Comparison of ENCODE assay signal across 8 cellular contexts in genomic region chr1:16155537-16156410, GRCh38. TPM values are rescaled to one million over a fixed set of nuclear protein-coding genes. Genes with fewer than 3 reads are reported as not detected.
DNase-seq lines count a peak whose midpoint lies in the region; ATAC-seq and TF ChIP-seq lines count a peak whose summit lies in the region.

Gene EPHA2 (minus strand): TSS chr1:16156069. CDS start chr1:16155932, 137 bp downstream.

- peaks cover 72 to 83% of the 10 kb centered on the region in 2 experiments for H3K4me1 ChIP-seq in HCT116 (ENCODE audit: control insufficient read depth in 1 of 2, insufficient read depth in 2 of 2, low read length in 2 of 2)
- H3K4me1 ChIP-seq in mucosa of descending colon (ENCODE audit: low read depth), result peaks cover 37% of the 10 kb centered on the region
- no peaks in the 10 kb centered on the region for H3K4me1 ChIP-seq in urinary bladder (ENCODE audit: insufficient read depth)

- peak; percentile 96 for TF ChIP-seq POLR2A in HCT116 (IDR thresholded peaks at IDR 0.05; ENCODE audit: borderline replicate concordance, extremely low read depth, insufficient read depth, insufficient read length)

- H3K27ac ChIP-seq in HCT116 (ENCODE audit: low read depth, low read length), result peak within 1 kb of the TSS; percentile 96
- peak within 1 kb of the TSS; percentile 83 for H3K27ac ChIP-seq in urinary bladder (ENCODE audit: low read depth)

- no TSS peak for BruUV-seq in HCT116 (replicated peaks; lab: Mats Ljungman, UMichigan)

- H3K9ac ChIP-seq in HCT116 (ENCODE audit: low read length), result peak within 1 kb of the TSS; percentile 99

- POLR2A ChIA-PET in HCT116 (lab: Charles Lee), result interaction anchor here (0.8 to 3.5 kb wide), 14 partner anchors 8 to 77 kb away, joined by 3 to 59 read pairs (median 6); no protein-coding TSS in a partner anchor

- H3K4me3 ChIP-seq in HCT116 (replicated peaks in 1 of 2; ENCODE audit: low read depth in 1 of 2, low read length in 2 of 2) (peak within 1 kb of the TSS; percentile 75 to 93), mucosa of descending colon (peak within 1 kb of the TSS; percentile 75), urinary bladder (ENCODE audit: low read depth, low read length) (peak within 1 kb of the TSS; percentile 56)

- CTCF ChIA-PET in HCT116 (lab: Charles Lee), result interaction anchor here (1.1 to 1.8 kb wide), 5 partner anchors 11 to 77 kb away, joined by 3 to 11 read pairs (median 5); no protein-coding TSS in a partner anchor

- H2AFZ ChIP-seq in HCT116 (ENCODE audit: low read depth, low read length, poor library complexity, severe bottlenecking), result no peak within 1 kb of the TSS

- no peak for TF ChIP-seq CTCF in HCT116 (IDR thresholded peaks at IDR 0.05 in 2 of 3, conservative IDR thresholded peaks at IDR 0.05 in 1 of 3; ENCODE audit: borderline replicate concordance in 1 of 3, insufficient read depth in 1 of 3, low read depth in 2 of 3, low read length in 2 of 3)
- TF ChIP-seq CTCF in mucosa of descending colon (IDR thresholded peaks at IDR 0.05), result no peak

- peak within 1 kb of the TSS; percentile 72 for H3K4me2 ChIP-seq in HCT116 (ENCODE audit: low read length)

- no peak for TF ChIP-seq RAD21 in HCT116 (IDR thresholded peaks at IDR 0.05; ENCODE audit: low read depth)

- WGBS in urinary bladder, result 6% methylated on average over 89 of the region's 89 CpGs

- peaks cover 20% of the 10 kb centered on the region; the same call in 1 of the 2 replicates for H4K20me1 ChIP-seq in HCT116 (ENCODE audit: insufficient read depth)

- no peaks in the 10 kb centered on the region for H3K9me3 ChIP-seq in HCT116 (ENCODE audit: control insufficient read depth in 1 of 2, insufficient read depth in 1 of 2, low read depth in 1 of 2, low read length in 2 of 2)
- no peaks in the 10 kb centered on the region for H3K9me3 ChIP-seq in mucosa of descending colon

- no peaks in the 10 kb centered on the region for H3K27me3 ChIP-seq in HCT116 (ENCODE audit: insufficient read depth, low read length)

- H3K9me2 ChIP-seq in HCT116 (ENCODE audit: insufficient read depth), result no peaks in the 10 kb centered on the region

- intact Hi-C loops in HCT116 (cut with micrococcal nuclease) (loop anchor here (1.0 kb wide), 1 partner anchor 10 kb away; no protein-coding TSS in a partner anchor), mucosa of descending colon (cut with DNase I, micrococcal nuclease) (no loop called here)

- peak; percentile 85 for DNase-seq in AG20443 (ENCODE audit: low spot score)
- peak; percentile 87 for DNase-seq in HCT116 (ENCODE audit: low read depth, low spot score)
- DNase-seq in UCSD-AML1 (lab: John Stamatoyannopoulos, UW; ENCODE audit: unreplicated experiment), result peak; percentile 67
- DNase-seq in fibroblast of gingiva (ENCODE audit: low read depth), result peak; percentile 68
- DNase-seq in mucosa of descending colon, result peak; percentile 91 to 96 (median 94)
- no peak for DNase-seq in NCI-H2081 treated with DMSO at 0.1 percent for 48 hours (lab: John Stamatoyannopoulos, UW)

- RAD21 ChIA-PET in HCT116 (lab: Charles Lee; ENCODE audit: low non-redundant PET in 1 of 2, low total read pairs in 2 of 2, uncharacterized antibody in 2 of 2, unreplicated experiment in 2 of 2), result interaction anchor here (0.8 to 1.5 kb wide), 5 partner anchors 10 to 74 kb away, joined by 3 to 5 read pairs (median 3); no protein-coding TSS in a partner anchor

- peak; percentile 69 for ATAC-seq in HCT116
- ATAC-seq in mucosa of descending colon, result peak; percentile 66
- no peak for ATAC-seq in GM21825 (IDR thresholded peaks at IDR 0.05; ENCODE audit: unreplicated experiment)

- H3K36me3 ChIP-seq in HCT116 (ENCODE audit: control insufficient read depth in 1 of 2, insufficient read depth in 2 of 2, low read length in 2 of 2), result peaks cover 0 to 31% of the 10 kb centered on the region in 2 experiments; a peak in 1 of 4 replicates
- H3K36me3 ChIP-seq in mucosa of descending colon (ENCODE audit: low read depth), result no peaks in the 10 kb centered on the region
- no peaks in the 10 kb centered on the region for H3K36me3 ChIP-seq in urinary bladder (ENCODE audit: insufficient read depth)

- H3K79me2 ChIP-seq in HCT116 (ENCODE audit: insufficient read depth, low read length), result peaks cover 57% of the 10 kb centered on the region

TF ChIP-seq in HCT116, 20 proteins besides CTCF, POLR2A, EP300 and RAD21:
- no peak for TF ChIP-seq JUND (IDR thresholded peaks at IDR 0.05)
- TF ChIP-seq FOSL1 (IDR thresholded peaks at IDR 0.05; ENCODE audit: low read depth), result no peak
- TF ChIP-seq EZH2phosphoT487 (IDR thresholded peaks at IDR 0.05; ENCODE audit: borderline replicate concordance), result no peak
- no peak for TF ChIP-seq EGR1 (IDR thresholded peaks at IDR 0.05; ENCODE audit: low read depth)
- no peak for TF ChIP-seq SP1 (IDR thresholded peaks at IDR 0.05; ENCODE audit: low read depth)
- peak; percentile 99 for TF ChIP-seq POLR2AphosphoS5 (IDR thresholded peaks at IDR 0.05; ENCODE audit: low read depth, low read length)
- peak; percentile 71 for TF ChIP-seq TCF7L2 (IDR thresholded peaks at IDR 0.05; ENCODE audit: borderline replicate concordance, extremely low read depth, insufficient read depth, insufficient read length)
- no peak for TF ChIP-seq EZH2 (IDR thresholded peaks at IDR 0.05)
- TF ChIP-seq REST (IDR thresholded peaks at IDR 0.05; ENCODE audit: low read depth), result no peak
- no peak for TF ChIP-seq MAX (IDR thresholded peaks at IDR 0.05)
- no peak for TF ChIP-seq ZNF274 (IDR thresholded peaks at IDR 0.05; ENCODE audit: low read depth, low read length)
- no peak for TF ChIP-seq SIN3A (IDR thresholded peaks at IDR 0.05; ENCODE audit: low read depth)
- peak; percentile 61; the same call in 1 of the 2 replicates for TF ChIP-seq ZFX (IDR thresholded peaks at IDR 0.05)
- no peak for TF ChIP-seq ELF1 (IDR thresholded peaks at IDR 0.05; ENCODE audit: borderline replicate concordance, low read depth)
- no peak for TF ChIP-seq SRF (IDR thresholded peaks at IDR 0.05; ENCODE audit: low read depth)
- TF ChIP-seq YY1 (IDR thresholded peaks at IDR 0.05; ENCODE audit: extremely low read depth, insufficient replicate concordance, low read depth, low read length), result peak; percentile 78
- no peak for TF ChIP-seq CEBPB (IDR thresholded peaks at IDR 0.05; ENCODE audit: low read depth)
- TF ChIP-seq CBX3 (IDR thresholded peaks at IDR 0.05; ENCODE audit: low read depth), result no peak
- no peak for TF ChIP-seq ATF3 (IDR thresholded peaks at IDR 0.05)
- TF ChIP-seq ZBTB33 (IDR thresholded peaks at IDR 0.05; ENCODE audit: extremely low read depth, insufficient replicate concordance, low read length), result no peak

RNA-seq across cellular contexts. Expression of gene EPHA2, which starts in this region (rescaled TPM):
- total RNA-seq in HCT116 (2021; ENCODE audit: unreplicated experiment) (164 TPM), mucosa of descending colon (10 to 100 TPM; 36.8 to 43.5 (median 43.5) TPM), urinary bladder (11.3 TPM)
- 167 and 209 TPM in 2 replicates for polyA plus RNA-seq in HCT116 (2012)
- polyA plus RNA-seq in urinary bladder, result 16.2 TPM
